In the genomic region with DNA sequence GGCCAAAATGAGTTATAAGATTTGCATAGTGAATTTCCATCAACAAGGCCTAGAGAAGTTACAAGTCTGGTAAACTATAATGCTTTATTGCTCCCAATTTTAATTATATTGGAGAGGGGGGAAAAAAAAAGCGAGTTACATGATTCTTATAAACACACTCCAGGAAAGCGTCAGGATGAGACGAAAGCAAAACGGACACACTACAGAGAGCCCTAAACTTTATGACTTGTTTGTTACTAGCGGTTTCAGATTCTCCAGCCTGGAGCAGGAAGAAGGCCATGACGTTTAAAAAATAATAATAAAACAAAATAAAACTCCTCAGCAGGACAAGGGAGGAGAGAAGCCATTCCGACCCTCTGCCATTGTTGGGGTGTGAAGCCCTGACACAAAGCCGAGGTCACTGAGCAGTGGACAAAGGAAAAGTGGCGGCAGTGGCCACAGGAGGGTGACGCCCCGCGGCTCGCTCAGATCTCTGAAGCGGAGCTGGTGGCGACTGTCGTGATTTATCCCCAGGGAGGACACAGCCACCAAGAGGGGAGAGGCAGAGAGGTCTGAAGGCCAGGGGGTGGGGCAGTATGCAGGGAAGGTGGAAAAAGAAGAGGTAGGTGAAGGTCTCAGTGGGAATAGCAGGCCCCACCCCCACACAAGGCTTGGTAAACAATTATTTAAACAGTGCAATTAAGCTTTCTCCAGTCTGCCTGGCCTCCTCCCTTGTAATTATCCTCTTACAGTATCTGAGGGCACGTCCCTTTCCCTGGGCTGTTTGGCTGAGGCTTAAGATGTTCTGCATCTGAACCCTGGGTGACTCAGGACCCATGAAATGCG, we compare ENCODE assay signal across 20 cellular contexts. TPM values are rescaled to one million over a fixed set of nuclear protein-coding genes. Genes with fewer than 3 reads are reported as not detected.
A peak's percentile ranks its signal among the peaks of the same experiment; 100 is the strongest.
DNase-seq lines count a peak whose midpoint lies in the region; ATAC-seq and TF ChIP-seq lines count a peak whose summit lies in the region.
"Had no signal": no experiment of that assay in that cellular context is flagged by ENCODE, and none has a peak within 500 bp of the region (broad histone marks: within the 10 kb centered on the region; RNA-seq: fewer than 3 reads in every experiment).

No MANE protein-coding gene starts in this region.

- DNase-seq in left ventricle myocardium inferior (no peak), Right ventricle myocardium superior (no peak), colonic mucosa (peak; percentile 44), T1000 (lab: John Stamatoyannopoulos, UW) (no peak), EL (no peak), upper lobe of right lung (no peak)
- DNase-seq in activated naive CD4-positive, alpha-beta T cell treated with anti-CD3 and anti-CD28 coated beads, Interleukin-2, amount 50 U/mL, for 72 hours (ENCODE audit: low spot score in 2 of 2), result no peak
- DNase-seq: activated B cell treated with CpG ODN at 0.5 μM for 24 hours; activated CD8-positive, alpha-beta memory T cell treated with anti-CD3 and anti-CD28 coated beads, Interleukin-2, amount 10 ng/mL, durations not matched to agents 7 days and 5 days; activated naive CD4-positive, alpha-beta T cell treated with Interleukin-2 at 50 U/mL for 16 hours; CD4-positive, alpha-beta memory T cell; effector CD8-positive, alpha-beta T cell; foreskin keratinocyte; GDM1; NCI-H446; stimulated activated CD4-positive, alpha-beta T cell treated with anti-CD3 and anti-CD28 coated beads, Interleukin-4, amount 100 ng/mL, for 4 hours had no signal

- TF ChIP-seq CTCF in left ventricle myocardium inferior (IDR thresholded peaks at IDR 0.05; ENCODE audit: borderline replicate concordance) (no peak), colonic mucosa (IDR thresholded peaks at IDR 0.05) (no peak), upper lobe of right lung (IDR thresholded peaks at IDR 0.05) (no peak)

- no peaks in the 10 kb centered on the region for H3K27me3 ChIP-seq in left ventricle myocardium inferior (ENCODE audit: low read depth)
- no peaks in the 10 kb centered on the region for H3K27me3 ChIP-seq in colonic mucosa
- no peaks in the 10 kb centered on the region for H3K27me3 ChIP-seq in mucosa of rectum (ENCODE audit: control insufficient read depth in 2 of 2, insufficient read depth in 2 of 2, low read length in 2 of 2)
- H3K27me3 ChIP-seq in upper lobe of right lung, result no peaks in the 10 kb centered on the region
- H3K27me3 ChIP-seq: breast epithelium, Peyer's patch had no signal

- H3K4me3 ChIP-seq in left ventricle myocardium inferior (no peak overlapping the region), colonic mucosa (peak overlapping the region; percentile 25), mucosa of rectum (ENCODE audit: low read length in 2 of 2) (peak overlapping the region; percentile 20 to 49), upper lobe of right lung (no peak overlapping the region)
- H3K4me3 ChIP-seq: breast epithelium had no signal

- intact Hi-C loops in left ventricle myocardium inferior (cut with micrococcal nuclease), result no loop called here
- intact Hi-C loops in Right ventricle myocardium superior (cut with DNase I), result no loop called here
- intact Hi-C loops in colonic mucosa (cut with DNase I), result no loop called here
- intact Hi-C loops in upper lobe of right lung (cut with DNase I), result no loop called here

- H3K36me3 ChIP-seq in left ventricle myocardium inferior (peaks cover 53% of the 10 kb centered on the region), colonic mucosa (no peaks in the 10 kb centered on the region), mucosa of rectum (ENCODE audit: control insufficient read depth in 2 of 2, insufficient read depth in 2 of 2, low read length in 2 of 2) (peaks cover 0 to 3% of the 10 kb centered on the region in 2 donors), upper lobe of right lung (peaks cover 13% of the 10 kb centered on the region)
- H3K36me3 ChIP-seq: breast epithelium, Peyer's patch had no signal

- H3K27ac Mint-ChIP-seq in activated naive CD4-positive, alpha-beta T cell treated with anti-CD3 and anti-CD28 coated beads, Interleukin-2, amount 50 U/mL, for 72 hours, result no peak overlapping the region
- H3K27ac Mint-ChIP-seq: activated B cell treated with CpG ODN at 0.5 μM for 24 hours; activated CD8-positive, alpha-beta memory T cell treated with anti-CD3 and anti-CD28 coated beads, Interleukin-2, amount 10 ng/mL, durations not matched to agents 7 days and 5 days; CD4-positive, alpha-beta memory T cell had no signal

- peaks cover 0 to 4% of the 10 kb centered on the region in 2 donors for H3K9me3 Mint-ChIP-seq in activated naive CD4-positive, alpha-beta T cell treated with anti-CD3 and anti-CD28 coated beads, Interleukin-2, amount 50 U/mL, for 72 hours

- H3K9me3 ChIP-seq in left ventricle myocardium inferior (replicated peaks) (no peaks in the 10 kb centered on the region), colonic mucosa (no peaks in the 10 kb centered on the region), mucosa of rectum (ENCODE audit: control insufficient read depth in 2 of 2, low read length in 2 of 2) (no peaks in the 10 kb centered on the region), upper lobe of right lung (no peaks in the 10 kb centered on the region)
- H3K9me3 ChIP-seq: breast epithelium, Peyer's patch had no signal

- H3K9ac ChIP-seq in colonic mucosa (ENCODE audit: low read depth in 2 of 2, low read length in 2 of 2) (peak overlapping the region; percentile 19 to 46), mucosa of rectum (ENCODE audit: low read depth in 1 of 2, low read length in 2 of 2) (peak overlapping the region in 1 of 2 donors; percentile 9)

- peaks cover 3% of the 10 kb centered on the region for H3K4me1 ChIP-seq in left ventricle myocardium inferior
- H3K4me1 ChIP-seq in colonic mucosa, result no peaks in the 10 kb centered on the region
- H3K4me1 ChIP-seq in mucosa of rectum (ENCODE audit: control insufficient read depth in 2 of 2, insufficient read depth in 2 of 2, low read length in 2 of 2), result peaks cover 5 to 6% of the 10 kb centered on the region in 2 donors
- no peaks in the 10 kb centered on the region for H3K4me1 ChIP-seq in upper lobe of right lung
- H3K4me1 ChIP-seq: breast epithelium, foreskin keratinocyte, Peyer's patch had no signal

- ATAC-seq in Right ventricle myocardium superior (ENCODE audit: poor library complexity) (no peak), upper lobe of right lung (no peak)
- no peak for ATAC-seq in activated naive CD4-positive, alpha-beta T cell treated with anti-CD3 and anti-CD28 coated beads, Interleukin-2, amount 50 U/mL, for 72 hours
- ATAC-seq: activated CD8-positive, alpha-beta memory T cell treated with anti-CD3 and anti-CD28 coated beads, Interleukin-2, amount 10 ng/mL, durations not matched to agents 7 days and 5 days; foreskin keratinocyte; right cardiac atrium had no signal

- H3K36me3 Mint-ChIP-seq in activated naive CD4-positive, alpha-beta T cell treated with anti-CD3 and anti-CD28 coated beads, Interleukin-2, amount 50 U/mL, for 72 hours, result no peaks in the 10 kb centered on the region
- H3K36me3 Mint-ChIP-seq: activated CD8-positive, alpha-beta memory T cell treated with anti-CD3 and anti-CD28 coated beads, Interleukin-2, amount 10 ng/mL, durations not matched to agents 7 days and 5 days; CD4-positive, alpha-beta memory T cell had no signal

- peak overlapping the region; percentile 23 for H3K27ac ChIP-seq in left ventricle myocardium inferior (replicated peaks)
- peak overlapping the region; percentile 38 for H3K27ac ChIP-seq in colonic mucosa
- H3K27ac ChIP-seq in mucosa of rectum (ENCODE audit: low read depth in 2 of 2, low read length in 2 of 2), result peak overlapping the region; percentile 28 to 69
- no peak overlapping the region for H3K27ac ChIP-seq in upper lobe of right lung
- H3K27ac ChIP-seq: breast epithelium, foreskin keratinocyte had no signal

RNA-seq across cellular contexts. Expression of a gene that starts 45.3 kb away (rescaled TPM):
- total RNA-seq in left ventricle myocardium inferior (14.7 TPM), Right ventricle myocardium superior (15.4 TPM), colonic mucosa (10 to 100 TPM in 1 of 2 donors, 1 to 10 TPM in 1; 4.4 to 14.3 TPM), upper lobe of right lung (30.1 TPM)
- not detected for total RNA-seq in activated naive CD4-positive, alpha-beta T cell treated with anti-CD3 and anti-CD28 coated beads, Interleukin-2, amount 50 U/mL, for 72 hours
- total RNA-seq: activated B cell treated with CpG ODN at 0.5 μM for 24 hours; activated CD8-positive, alpha-beta memory T cell treated with anti-CD3 and anti-CD28 coated beads, Interleukin-2, amount 10 ng/mL, durations not matched to agents 7 days and 5 days; CD4-positive, alpha-beta memory T cell had no signal

Comparison
In these comparisons a context has a peak if more than half of its experiments do, and no peak if none do; other contexts are left out.
1. H3K4me3 ChIP-seq: peak in colonic mucosa (single experiment) and mucosa of rectum (2 of 2); none in left ventricle myocardium inferior (single experiment) and upper lobe of right lung (single experiment).
2. RNA of a gene that starts 45.3 kb away (total RNA-seq): 30.1 TPM in upper lobe of right lung (single experiment), 15.4 TPM in Right ventricle myocardium superior (single experiment), 14.7 TPM in left ventricle myocardium inferior (single experiment) and 4.4 to 14.3 TPM in colonic mucosa; not detected in activated naive CD4-positive, alpha-beta T cell treated with anti-CD3 and anti-CD28 coated beads, Interleukin-2, amount 50 U/mL, for 72 hours; every median in the first group is over 4 times any median in the second.